ENCODE assay signal across 8 cellular contexts in genomic region chr6:13186861-13187260, GRCh38.
"Had no signal": no experiment of that assay in that cellular context is flagged by ENCODE, and none has a peak within 500 bp of the region (broad histone marks: within the 10 kb centered on the region; RNA-seq: fewer than 3 reads in every experiment).

No MANE protein-coding gene starts in this region.

- DNase-seq: GM23248, H9, HCEC 1CT, IMR-90, KBM-7 had no signal

- H3K9me3 Mint-ChIP-seq: H9 had no signal

- H3K4me3 ChIP-seq: GM23248 had no signal

- H3K4me3 Mint-ChIP-seq: H9 had no signal

- FAIRE-seq: H1, H54, HTR-8/SVneo had no signal

- H2AFZ ChIP-seq: GM23248 had no signal

- H3K9ac ChIP-seq: GM23248 had no signal

- H3K27ac ChIP-seq: GM23248 had no signal

- H3K27ac Mint-ChIP-seq: H9 had no signal
